In genomic region chr11:119106564-119107537, GRCh38 we compare ENCODE assay signal across 8 cellular contexts. TPM values are rescaled to one million over a fixed set of nuclear protein-coding genes. Genes with fewer than 3 reads are reported as not detected.
DNase-seq lines count a peak whose midpoint lies in the region; ATAC-seq, FAIRE-seq and TF ChIP-seq lines count a peak whose summit lies in the region.

Gene C2CD2L (plus strand): TSS chr11:119107344. CDS start chr11:119107742, 398 bp downstream.

- peaks cover 42% of the 10 kb centered on the region for H3K4me1 Mint-ChIP-seq in central memory CD8-positive, alpha-beta T cell

- H3K4me3 Mint-ChIP-seq in central memory CD8-positive, alpha-beta T cell: peak within 1 kb of the TSS; percentile 90

- no peaks in the 10 kb centered on the region for H3K9me3 ChIP-seq in kidney (ENCODE audit: control insufficient read depth in 1 of 2, low read length in 2 of 2)

- intact Hi-C loops in kidney (cut with DNase I): no loop called here

- DNase-seq in AG08395 (ENCODE audit: low spot score) (peak; percentile 96), NCI-H345 treated with DMSO at 0.1 percent for 48 hours (lab: John Stamatoyannopoulos, UW; ENCODE audit: unreplicated experiment) (peak; percentile 68), kidney (peak; percentile 96)
- DNase-seq in activated CD4-positive, CD25-positive, alpha-beta regulatory T cell treated with anti-CD3 and anti-CD28 coated beads, Interleukin-2, amount 50 U/mL, for 16 hours (ENCODE audit: low read depth, low spot score): peak; percentile 76
- DNase-seq in central memory CD8-positive, alpha-beta T cell (ENCODE audit: low spot score in 2 of 2): peak; percentile 64 to 74
- peak; percentile 80 to 88 (median 86) for DNase-seq in stimulated activated CD4-positive, alpha-beta T cell treated with anti-CD3 and anti-CD28 coated beads, Interleukin-12 subunit alpha, Interleukin-12 subunit beta, amount 100 ng/mL, for 48 hours (ENCODE audit: low read depth in 2 of 3, low spot score in 1 of 3)

- peak within 1 kb of the TSS; percentile 83 for H3K4me3 ChIP-seq in kidney (ENCODE audit: low read length in 2 of 2)

- peaks cover 23% of the 10 kb centered on the region for H3K36me3 Mint-ChIP-seq in central memory CD8-positive, alpha-beta T cell (ENCODE audit: insufficient read depth)

- peaks cover 7% of the 10 kb centered on the region in 2 donors for H3K36me3 ChIP-seq in kidney (ENCODE audit: control insufficient read depth in 1 of 2, insufficient read depth in 2 of 2, low read length in 2 of 2)

- ATAC-seq in GM18909 (IDR thresholded peaks at IDR 0.05; ENCODE audit: poor library complexity, unreplicated experiment) (peak; percentile 77), HG03175 (IDR thresholded peaks at IDR 0.05; ENCODE audit: unreplicated experiment) (peak; percentile 75)
- ATAC-seq in central memory CD8-positive, alpha-beta T cell (replicated peaks; ENCODE audit: extremely low read depth, poor library complexity, severe bottlenecking): peak; percentile 86

- H3K27ac Mint-ChIP-seq in central memory CD8-positive, alpha-beta T cell (ENCODE audit: low read depth): peak within 1 kb of the TSS; percentile 73

- peak within 1 kb of the TSS; percentile 58 to 70 for H3K9ac ChIP-seq in kidney (ENCODE audit: low read length in 2 of 2)

- no peak for TF ChIP-seq CTCF in kidney (IDR thresholded peaks at IDR 0.05; ENCODE audit: borderline replicate concordance, extremely low read depth, insufficient read depth)

- no peaks in the 10 kb centered on the region for H3K27me3 Mint-ChIP-seq in central memory CD8-positive, alpha-beta T cell

- H3K4me1 ChIP-seq in kidney (ENCODE audit: control insufficient read depth in 1 of 2, insufficient read depth in 1 of 2, low read depth in 1 of 2, low read length in 2 of 2): peaks cover 23 to 39% of the 10 kb centered on the region in 2 donors

- peak within 1 kb of the TSS; percentile 23 to 49 for H3K27ac ChIP-seq in kidney (ENCODE audit: low read depth in 2 of 2, low read length in 2 of 2)

- no peaks in the 10 kb centered on the region for H3K9me3 Mint-ChIP-seq in central memory CD8-positive, alpha-beta T cell

- no peak for FAIRE-seq in kidney (lab: Jason Lieb, UNC)

RNA-seq across cellular contexts. Expression of gene C2CD2L, which starts in this region (rescaled TPM):
- total RNA-seq in kidney: 16.0 TPM
- polyA plus RNA-seq in kidney (ENCODE audit: insufficient read depth, low read depth, low replicate concordance): 17.7 TPM

Comparison
In these comparisons a context has a peak if more than half of its experiments do, and no peak if none do; other contexts are left out.
1. Peak in every context shown above with its lines: DNase-seq, ATAC-seq, H3K4me3 ChIP-seq and H3K27ac ChIP-seq.